In the genomic region with DNA sequence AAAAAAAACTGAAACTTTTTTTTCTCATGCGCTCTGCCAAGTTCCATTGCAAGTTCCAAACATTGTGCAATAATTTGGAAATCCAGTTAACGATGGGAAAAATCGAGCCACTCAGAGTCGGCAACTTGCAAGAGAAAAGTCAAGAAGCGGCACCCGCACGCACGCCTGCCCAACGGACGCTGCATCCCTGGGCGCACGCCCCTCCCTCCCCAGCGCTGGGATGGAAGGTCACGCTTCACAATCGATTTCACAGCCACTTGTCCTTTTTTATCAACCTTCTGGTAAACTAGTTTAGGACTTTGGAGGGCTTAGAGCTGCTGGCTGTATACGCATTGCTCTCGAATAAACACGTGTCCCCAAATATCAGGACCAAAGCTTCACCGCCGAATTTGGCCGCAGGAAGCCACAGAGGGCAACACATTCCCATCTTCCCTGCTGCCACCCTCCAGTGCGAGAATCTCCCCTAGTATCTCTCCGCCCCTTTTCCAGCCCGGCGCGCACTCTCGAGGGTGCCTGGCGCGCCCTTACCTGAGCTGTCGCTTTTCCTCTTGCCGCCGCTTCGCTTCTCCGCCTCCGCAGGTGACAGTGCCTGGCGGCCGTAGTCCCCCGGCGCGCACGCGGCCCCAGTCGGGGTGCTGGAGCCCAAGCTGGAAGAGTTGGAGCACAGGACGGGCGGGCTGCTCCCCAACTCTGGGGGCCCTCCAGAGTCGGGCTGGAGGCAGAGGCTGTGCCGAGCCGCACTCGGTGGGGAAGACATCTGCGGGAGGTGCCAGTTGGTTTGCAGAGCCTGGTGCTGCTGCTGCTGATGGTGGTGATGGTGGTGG, we compare ENCODE assay signal across 8 cellular contexts. TPM values are rescaled to one million over a fixed set of nuclear protein-coding genes. Genes with fewer than 3 reads are reported as not detected.
DNase-seq lines count a peak whose midpoint lies in the region; ATAC-seq and TF ChIP-seq lines count a peak whose summit lies in the region.

No MANE protein-coding gene starts in this region.

- no peaks in the 10 kb centered on the region for H3K9me3 Mint-ChIP-seq in neural crest cell

- H3K27ac ChIP-seq in fibroblast of lung (ENCODE audit: insufficient read depth, low read length), result peak overlapping the region; percentile 22

- peak; percentile 15 for DNase-seq in AG09319 (ENCODE audit: extremely low read depth, low read depth)
- peak; percentile 55 for DNase-seq in NCI-H2171 (lab: John Stamatoyannopoulos, UW)
- peak; percentile 11 to 96 for DNase-seq in fibroblast of lung (ENCODE audit: low read depth in 2 of 2)
- DNase-seq in neural crest cell (ENCODE audit: low read depth, low spot score), result peak; percentile 13
- DNase-seq in kidney glomerular epithelial cell (lab: John Stamatoyannopoulos, UW), result no peak

- peak overlapping the region; percentile 57 to 73 (median 64) for H3K4me3 ChIP-seq in fibroblast of lung (replicated peaks in 1 of 4; ENCODE audit: control extremely low read depth in 1 of 4, insufficient read depth in 1 of 4, low read depth in 3 of 4, low read length in 4 of 4)

- H3K36me3 Mint-ChIP-seq in neural crest cell (ENCODE audit: low read depth), result no peaks in the 10 kb centered on the region

- no peak for TF ChIP-seq CTCF in AG09319 (IDR thresholded peaks at IDR 0.05; ENCODE audit: low read depth, low read length)
- TF ChIP-seq CTCF in fibroblast of lung (conservative IDR thresholded peaks at IDR 0.05 in 1 of 2, IDR thresholded peaks at IDR 0.05 in 1 of 2; ENCODE audit: low read depth in 1 of 2, low read length in 2 of 2), result no peak
- TF ChIP-seq CTCF in neural crest cell (conservative IDR thresholded peaks at IDR 0.05), result no peak

- peak overlapping the region; percentile 87 for H3K4me3 Mint-ChIP-seq in neural crest cell

- H3K27ac Mint-ChIP-seq in neural crest cell (ENCODE audit: unreplicated experiment), result no peak overlapping the region

- no peak overlapping the region for H3K9ac ChIP-seq in fibroblast of lung (ENCODE audit: insufficient read depth, low read length)

- no peaks in the 10 kb centered on the region for H3K36me3 ChIP-seq in fibroblast of lung (ENCODE audit: control insufficient read depth, insufficient read depth, low read length)

- peak overlapping the region; percentile 96 for H3K4me2 ChIP-seq in fibroblast of lung (ENCODE audit: extremely low read depth, insufficient read depth, low read length)

- H3K4me1 ChIP-seq in fibroblast of lung (ENCODE audit: control insufficient read depth, extremely low read depth, insufficient read depth, low read length), result peaks cover 3% of the 10 kb centered on the region

- no peaks in the 10 kb centered on the region for H4K20me1 ChIP-seq in fibroblast of lung (ENCODE audit: control insufficient read depth, extremely low read depth, insufficient read depth, low read length)

- no peaks in the 10 kb centered on the region for H3K79me2 ChIP-seq in fibroblast of lung (ENCODE audit: control insufficient read depth, insufficient read depth, low read length)

- peak overlapping the region; percentile 52 for H2AFZ ChIP-seq in fibroblast of lung (ENCODE audit: low read length)

- ATAC-seq in GM18868 (IDR thresholded peaks at IDR 0.05; ENCODE audit: unreplicated experiment), result no peak
- no peak for ATAC-seq in HG02938 (IDR thresholded peaks at IDR 0.05; ENCODE audit: unreplicated experiment)
- no peak for ATAC-seq in GM18517 (IDR thresholded peaks at IDR 0.05; ENCODE audit: unreplicated experiment)

- H3K27me3 Mint-ChIP-seq in neural crest cell (ENCODE audit: low read depth), result peaks cover 82% of the 10 kb centered on the region

- peaks cover 13% of the 10 kb centered on the region for H3K27me3 ChIP-seq in fibroblast of lung (ENCODE audit: control insufficient read depth, insufficient read depth, low read length)

- H3K4me1 Mint-ChIP-seq in neural crest cell, result peaks cover 41% of the 10 kb centered on the region

- H3K9me3 ChIP-seq in fibroblast of lung (ENCODE audit: control insufficient read depth, insufficient read depth, low read depth, low read length), result no peaks in the 10 kb centered on the region

RNA-seq across cellular contexts. Expression of a gene that starts 0.9 kb away (rescaled TPM):
- total RNA-seq in fibroblast of lung (0.50 and 1.5 TPM in 2 replicates), neural crest cell (1.3 and 1.4 TPM in 2 replicates)
- 0.28 and 3.3 TPM in 2 replicates for polyA plus RNA-seq in fibroblast of lung
- 0.38 and 2.5 TPM in 2 replicates for polyA plus RNA-seq in fibroblast of lung (2012)
- polyA minus RNA-seq in fibroblast of lung (ENCODE audit: low replicate concordance), result 0.48 TPM in 1 of 2 replicates, not detected in the other
